Comparison of ENCODE assay signal across 8 cellular contexts in genomic region chr2:102240640-102241370, GRCh38. TPM values are rescaled to one million over a fixed set of nuclear protein-coding genes. Genes with fewer than 3 reads are reported as not detected.
DNase-seq lines count a peak whose midpoint lies in the region; ATAC-seq and TF ChIP-seq lines count a peak whose summit lies in the region.

No MANE protein-coding gene starts in this region.

- POLR2A ChIA-PET in Caco-2 (lab: Charles Lee), result interaction anchor here (1.5 kb wide), 1 partner anchor 241 kb away, joined by 5 read pairs; no protein-coding TSS in a partner anchor

- DNase-seq in Caco-2 (peak; percentile 87 to 92), HPDE6-E6E7 (ENCODE audit: extremely low spot score) (peak; percentile 80), activated T-cell treated with anti-CD3 and anti-CD28 coated beads for 1 hour (ENCODE audit: low read depth) (peak; percentile 82), epithelial cell of proximal tubule (ENCODE audit: low read depth) (peak; percentile 83)
- DNase-seq in stimulated activated CD8-positive, alpha-beta memory T cell treated with anti-CD3 and anti-CD28 coated beads, Interleukin-4, amount 100 ng/mL, for 48 hours, result peak; percentile 94

- no peaks in the 10 kb centered on the region for H3K27me3 Mint-ChIP-seq in Caco-2 (ENCODE audit: insufficient read depth, unreplicated experiment)

- H3K27me3 ChIP-seq in Caco-2 (replicated peaks; ENCODE audit: control insufficient read depth, insufficient read depth, low read length), result no peaks in the 10 kb centered on the region
- H3K27me3 ChIP-seq in OCI-LY1 (ENCODE audit: insufficient read depth, low read length), result no peaks in the 10 kb centered on the region
- no peaks in the 10 kb centered on the region for H3K27me3 ChIP-seq in muscle layer of duodenum (ENCODE audit: low read depth, low read length)

- no peak overlapping the region for H3K27ac Mint-ChIP-seq in Caco-2 (ENCODE audit: unreplicated experiment)

- no peaks in the 10 kb centered on the region for H3K9me2 ChIP-seq in OCI-LY1 (ENCODE audit: low read depth, low read length)

- H3K4me2 ChIP-seq in OCI-LY1 (ENCODE audit: low read length), result no peak overlapping the region

- H3K4me3 ChIP-seq in Caco-2 (ENCODE audit: low read depth, low read length) (no peak overlapping the region), OCI-LY1 (ENCODE audit: low read depth, low read length, poor library complexity, severe bottlenecking) (no peak overlapping the region), epithelial cell of proximal tubule (ENCODE audit: low read depth, low read length) (no peak overlapping the region), muscle layer of duodenum (ENCODE audit: low read depth in 1 of 2, low read length in 2 of 2) (no peak overlapping the region)

- H3K9me3 ChIP-seq in Caco-2 (no peaks in the 10 kb centered on the region), OCI-LY1 (ENCODE audit: low read length) (no peaks in the 10 kb centered on the region), muscle layer of duodenum (ENCODE audit: control insufficient read depth in 1 of 2, low read length in 2 of 2) (no peaks in the 10 kb centered on the region)

- H3K79me2 ChIP-seq in OCI-LY1 (ENCODE audit: insufficient read depth, low read length), result no peaks in the 10 kb centered on the region

- H3K9me3 Mint-ChIP-seq in Caco-2 (ENCODE audit: unreplicated experiment), result no peaks in the 10 kb centered on the region

- peak; percentile 94 for ATAC-seq in GM21360 (IDR thresholded peaks at IDR 0.05; ENCODE audit: unreplicated experiment)

- no peak overlapping the region for H2AFZ ChIP-seq in OCI-LY1 (ENCODE audit: low read length)

- H3F3A ChIP-seq in OCI-LY1 (ENCODE audit: insufficient read depth, low read length), result no peaks in the 10 kb centered on the region

- peaks cover 6% of the 10 kb centered on the region for H3K4me1 Mint-ChIP-seq in Caco-2 (ENCODE audit: low read depth, unreplicated experiment)

- H3K36me3 ChIP-seq in Caco-2 (ENCODE audit: control insufficient read depth, insufficient read depth, low read length) (no peaks in the 10 kb centered on the region), OCI-LY1 (ENCODE audit: insufficient read depth, low read length) (no peaks in the 10 kb centered on the region), muscle layer of duodenum (ENCODE audit: control insufficient read depth in 1 of 2, insufficient read depth in 2 of 2, low read length in 2 of 2) (no peaks in the 10 kb centered on the region)

- CTCF ChIA-PET in Caco-2 (lab: Charles Lee), result interaction anchor here (0.5 to 3.1 kb wide), 27 partner anchors 8 to 854 kb away, joined by 3 to 65 read pairs (median 3); no protein-coding TSS in a partner anchor

- H3K4me3 Mint-ChIP-seq in Caco-2 (ENCODE audit: unreplicated experiment), result no peak overlapping the region

- no peaks in the 10 kb centered on the region for H4K20me1 ChIP-seq in OCI-LY1 (ENCODE audit: insufficient read depth, low read length)

- no TSS peak for BruUV-seq in Caco-2 (replicated peaks; lab: Mats Ljungman, UMichigan)

- H3K27ac ChIP-seq in OCI-LY1 (ENCODE audit: low read depth, low read length, poor library complexity, severe bottlenecking) (no peak overlapping the region), muscle layer of duodenum (ENCODE audit: low read length) (peak overlapping the region; percentile 75)

- H3K9ac ChIP-seq in OCI-LY1 (ENCODE audit: low read length), result no peak overlapping the region

- intact Hi-C loops in Caco-2 (cut with micrococcal nuclease; ENCODE audit: unreplicated experiment), result loop anchor here (1.0 kb wide), 6 partner anchors 57 to 357 kb away; no protein-coding TSS in a partner anchor

- TF ChIP-seq CTCF in Caco-2 (IDR thresholded peaks at IDR 0.05; ENCODE audit: insufficient read depth in 1 of 2, low read depth in 1 of 2, low read length in 1 of 2, severe bottlenecking in 1 of 2, unreplicated experiment in 1 of 2) (peak; percentile 93 to 98), OCI-LY1 (IDR thresholded peaks at IDR 0.05; ENCODE audit: low read length) (peak; percentile 93), epithelial cell of proximal tubule (conservative IDR thresholded peaks at IDR 0.05; ENCODE audit: low read depth, low read length) (peak; percentile 98)

- H3K4me1 ChIP-seq in Caco-2 (peaks cover 5% of the 10 kb centered on the region; the same call in 1 of the 2 replicates), OCI-LY1 (ENCODE audit: insufficient read depth, low read length, severe bottlenecking) (no peaks in the 10 kb centered on the region), muscle layer of duodenum (ENCODE audit: control insufficient read depth in 1 of 2, insufficient read depth in 2 of 2, low read length in 2 of 2) (peaks cover 0 to 3% of the 10 kb centered on the region in 2 donors)

- H3K36me3 Mint-ChIP-seq in Caco-2 (ENCODE audit: insufficient read depth, unreplicated experiment), result peaks cover 5% of the 10 kb centered on the region

RNA-seq across cellular contexts. Expression of gene IL1RL2, which starts 54.0 kb away (rescaled TPM):
- total RNA-seq in Caco-2 (2022) (not detected in 2 replicates), epithelial cell of proximal tubule (1.0 and 2.6 TPM in 2 replicates)
